Comparison of ENCODE assay signal across 19 cellular contexts in the genomic region with DNA sequence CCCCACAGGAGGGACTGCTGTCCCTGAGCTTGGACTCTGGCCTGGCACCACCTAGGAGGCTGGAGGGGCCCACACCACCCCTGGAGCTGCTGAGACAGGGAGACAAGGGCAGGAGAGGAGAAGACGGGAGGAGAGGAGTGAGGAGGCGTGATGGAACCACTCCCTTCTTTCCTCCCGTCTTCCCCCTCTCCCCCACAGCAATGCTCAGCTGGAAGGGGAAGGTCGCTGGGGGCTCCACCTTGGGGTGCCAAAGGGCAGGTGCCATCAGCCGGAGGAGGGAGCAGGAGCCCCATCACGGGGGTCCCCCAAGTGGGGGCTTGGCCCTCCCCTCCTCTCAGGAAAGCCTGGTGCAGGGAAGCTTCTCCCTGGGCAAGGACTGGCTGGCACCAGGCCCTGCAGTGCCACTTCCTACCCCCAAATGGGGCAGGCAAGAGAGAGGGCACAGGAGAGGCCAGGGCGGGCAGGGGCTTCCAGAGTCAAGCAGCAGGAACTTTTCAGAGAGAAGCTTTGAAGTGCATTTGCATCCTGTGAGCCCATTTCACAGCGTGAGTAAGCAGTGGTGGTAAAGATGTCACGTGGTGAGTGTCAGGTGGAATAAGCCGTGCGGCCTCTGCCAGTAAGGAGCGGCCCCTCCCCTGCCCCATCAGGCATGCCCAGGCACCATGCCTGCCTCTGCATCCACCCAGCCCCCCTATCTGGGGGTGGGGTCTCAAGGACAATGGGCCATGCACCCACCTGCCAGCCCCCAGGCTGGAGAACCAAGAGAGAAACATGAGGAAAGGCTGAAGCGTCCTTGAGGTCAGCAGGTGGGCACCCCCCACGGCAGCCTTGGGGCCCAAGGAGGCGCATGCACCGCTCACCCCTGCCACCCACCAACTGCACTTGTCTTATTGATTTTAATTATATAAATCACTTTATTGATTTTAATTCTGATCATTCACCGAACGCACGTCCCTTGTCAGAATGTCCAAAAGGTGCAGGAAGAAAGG. TPM values are rescaled to one million over a fixed set of nuclear protein-coding genes. Genes with fewer than 3 reads are reported as not detected.
DNase-seq lines count a peak whose midpoint lies in the region; ATAC-seq and TF ChIP-seq lines count a peak whose summit lies in the region.
"Had no signal": no experiment of that assay in that cellular context is flagged by ENCODE, and none has a peak within 500 bp of the region (broad histone marks: within the 10 kb centered on the region; RNA-seq: fewer than 3 reads in every experiment).

No MANE protein-coding gene starts in this region.

- peaks cover 0 to 29% (median 5%) of the 10 kb centered on the region in 4 donors for H3K4me1 ChIP-seq in right lobe of liver
- H3K4me1 ChIP-seq in A673 (ENCODE audit: insufficient read depth, low read length, poor library complexity, severe bottlenecking), result no peaks in the 10 kb centered on the region

- H3K27ac ChIP-seq in right lobe of liver, result no peak overlapping the region
- H3K27ac ChIP-seq in A673 (ENCODE audit: low read depth, low read length, poor library complexity, severe bottlenecking), result no peak overlapping the region
- H3K27ac ChIP-seq: GM23248, HL-60 had no signal

- peaks cover 29% of the 10 kb centered on the region for H3K27me3 Mint-ChIP-seq in activated T-helper 17 cell treated with anti-CD3 and anti-CD28 coated beads, Interleukin-2, amount 50 U/mL, for 72 hours

- TF ChIP-seq CTCF in right lobe of liver (IDR thresholded peaks at IDR 0.05) (no peak), A673 (conservative IDR thresholded peaks at IDR 0.05; ENCODE audit: low read depth, low read length) (no peak)

- POLR2A ChIA-PET in A673 (lab: Charles Lee; ENCODE audit: low non-redundant PET), result no interaction called here

- TF ChIP-seq POLR2A in right lobe of liver (IDR thresholded peaks at IDR 0.05), result no peak

- peak; percentile 39 for DNase-seq in Jurkat, Clone E6-1 (ENCODE audit: low read depth, low spot score)
- DNase-seq in right lobe of liver (peak; percentile 15 to 46 (median 39)), skeletal muscle cell (ENCODE audit: low read depth) (no peak), A673 (ENCODE audit: low spot score) (no peak), NCI-H526 treated with DMSO at 0.1 percent for 48 hours (lab: John Stamatoyannopoulos, UW) (no peak)
- DNase-seq in central memory CD4-positive, alpha-beta T cell, result no peak
- DNase-seq: ACHN; AML-193; CD4-positive, CD25-positive, alpha-beta regulatory T cell; GM23248; KBM-7; MV-4-11; NCI-H1417; NCI-H2029; NCI-H510A treated with DMSO at 0.1 percent for 48 hours; SHP77 treated with DMSO at 0.1 percent for 48 hours had no signal

- no peak overlapping the region for H3K4me3 Mint-ChIP-seq in activated T-helper 17 cell treated with anti-CD3 and anti-CD28 coated beads, Interleukin-2, amount 50 U/mL, for 72 hours

- CTCF ChIA-PET in A673 (lab: Charles Lee), result no interaction called here

- no peak overlapping the region for H3K4me3 ChIP-seq in Jurkat, Clone E6-1 (ENCODE audit: low read length)
- H3K4me3 ChIP-seq in right lobe of liver, result no peak overlapping the region
- peak overlapping the region; percentile 44 for H3K4me3 ChIP-seq in skeletal muscle cell (ENCODE audit: low read depth, low read length)
- no peak overlapping the region for H3K4me3 ChIP-seq in A673 (ENCODE audit: low read depth, low read length, poor library complexity, severe bottlenecking)
- H3K4me3 ChIP-seq: GM23248 had no signal

- H3K36me3 ChIP-seq in right lobe of liver, result peaks cover 0 to 31% (median 14%) of the 10 kb centered on the region in 4 donors
- H3K36me3 ChIP-seq in A673 (ENCODE audit: insufficient read depth, low read length, poor library complexity, severe bottlenecking), result no peaks in the 10 kb centered on the region

- peak; percentile 57 for ATAC-seq in activated T-helper 17 cell treated with anti-CD3 and anti-CD28 coated beads, Interleukin-2, amount 50 U/mL, for 72 hours (replicated peaks)
- ATAC-seq in right lobe of liver, result no peak
- ATAC-seq: SK-N-SH treated with all-trans-retinoic acid at 6 μM for 48 hours had no signal

- no TSS peak for BruUV-seq in A673 (replicated peaks; lab: Mats Ljungman, UMichigan)

- peaks cover 9% of the 10 kb centered on the region for H3K4me1 Mint-ChIP-seq in activated T-helper 17 cell treated with anti-CD3 and anti-CD28 coated beads, Interleukin-2, amount 50 U/mL, for 72 hours

- H3K36me3 Mint-ChIP-seq in activated T-helper 17 cell treated with anti-CD3 and anti-CD28 coated beads, Interleukin-2, amount 50 U/mL, for 72 hours (ENCODE audit: low read depth), result peaks cover 36% of the 10 kb centered on the region
- H3K36me3 Mint-ChIP-seq: CD4-positive, CD25-positive, alpha-beta regulatory T cell had no signal

- WGBS in right lobe of liver (ENCODE audit: insufficient coverage, low coverage, low lambda C conversion rate, missing lambda C conversion rate), result 57% methylated on average over 7 of the region's 19 CpGs

- intact Hi-C loops in right lobe of liver (cut with DNase I), result no loop called here
- intact Hi-C loops in A673 (cut with micrococcal nuclease; ENCODE audit: unreplicated experiment), result no loop called here

- H3K9me3 Mint-ChIP-seq in activated T-helper 17 cell treated with anti-CD3 and anti-CD28 coated beads, Interleukin-2, amount 50 U/mL, for 72 hours, result no peaks in the 10 kb centered on the region

- H3K27ac Mint-ChIP-seq in activated T-helper 17 cell treated with anti-CD3 and anti-CD28 coated beads, Interleukin-2, amount 50 U/mL, for 72 hours, result no peak overlapping the region
- H3K27ac Mint-ChIP-seq: CD4-positive, CD25-positive, alpha-beta regulatory T cell had no signal

- H3K9me3 ChIP-seq in right lobe of liver, result no peaks in the 10 kb centered on the region
- no peaks in the 10 kb centered on the region for H3K9me3 ChIP-seq in A673 (ENCODE audit: low read depth, low read length, poor library complexity, severe bottlenecking)

- H3K27me3 ChIP-seq in right lobe of liver, result no peaks in the 10 kb centered on the region
- peaks cover 28% of the 10 kb centered on the region for H3K27me3 ChIP-seq in A673 (replicated peaks; ENCODE audit: insufficient read depth, low read depth, low read length, poor library complexity)

RNA-seq across cellular contexts. Expression of gene IGF2, which starts 4.9 kb away (rescaled TPM):
- not detected for polyA plus RNA-seq in Jurkat, Clone E6-1 (2012; ENCODE audit: insufficient read depth, insufficient read length)
- 100 to 1,000 TPM in 1 of 2 donors, 1 to 10 TPM in 1; 7.4 to 287 TPM for total RNA-seq in activated T-helper 17 cell treated with anti-CD3 and anti-CD28 coated beads, Interleukin-2, amount 50 U/mL, for 72 hours
- total RNA-seq in right lobe of liver (100 to 1,000 TPM in 5 of 6 experiments, 10 to 100 TPM in 1; 86.6 to 289 (median 177) TPM), A673 (2021) (0.17 and 0.20 TPM in 2 replicates)
- total RNA-seq: GM23248 had no signal
- polyA plus RNA-seq: CD4-positive, CD25-positive, alpha-beta regulatory T cell had no signal

RNA-seq across cellular contexts. Expression of gene INS, which starts 26.7 kb away (rescaled TPM):
- polyA plus RNA-seq in Jurkat, Clone E6-1 (2012; ENCODE audit: insufficient read depth, insufficient read length), result not detected
- not detected for total RNA-seq in activated T-helper 17 cell treated with anti-CD3 and anti-CD28 coated beads, Interleukin-2, amount 50 U/mL, for 72 hours
- total RNA-seq in right lobe of liver (not detected), A673 (2021) (not detected in 2 replicates)
- total RNA-seq: CD4-positive, CD25-positive, alpha-beta regulatory T cell; GM23248 had no signal
- polyA plus RNA-seq: CD4-positive, CD25-positive, alpha-beta regulatory T cell; GM23248 had no signal

RNA-seq across cellular contexts. Expression of gene TH, which starts 37.3 kb away (rescaled TPM):
- not detected for polyA plus RNA-seq in Jurkat, Clone E6-1 (2012; ENCODE audit: insufficient read depth, insufficient read length)
- not detected for total RNA-seq in activated T-helper 17 cell treated with anti-CD3 and anti-CD28 coated beads, Interleukin-2, amount 50 U/mL, for 72 hours
- total RNA-seq in right lobe of liver (under 1 TPM in 2 of 6 experiments, not detected in 4; 0.51 to 0.64 TPM), A673 (2021) (not detected in 2 replicates)
- total RNA-seq: CD4-positive, CD25-positive, alpha-beta regulatory T cell; GM23248 had no signal
- polyA plus RNA-seq: CD4-positive, CD25-positive, alpha-beta regulatory T cell; GM23248 had no signal

Comparison
In these comparisons a context has a peak if more than half of its experiments do, and no peak if none do; other contexts are left out.
1. DNase-seq: peak in Jurkat, Clone E6-1 (single experiment) and right lobe of liver (3 of 3); none in skeletal muscle cell (single experiment), A673 (single experiment), central memory CD4-positive, alpha-beta T cell (single experiment) and NCI-H526 treated with DMSO at 0.1 percent for 48 hours (single experiment).